15 cellular contexts compared by ENCODE assay signal in genomic region chr11:2664886-2665746, GRCh38.
"Had no signal": no experiment of that assay in that cellular context is flagged by ENCODE, and none has a peak within 500 bp of the region (broad histone marks: within the 10 kb centered on the region; RNA-seq: fewer than 3 reads in every experiment).

No MANE protein-coding gene starts in this region.

- H3K27me3 ChIP-seq: neutrophil had no signal

- H3K4me1 ChIP-seq: lower lobe of right lung, psoas muscle had no signal

- H3K36me3 ChIP-seq: thoracic aorta had no signal

- H3K27ac ChIP-seq: lower lobe of right lung, neutrophil, psoas muscle, thoracic aorta had no signal

- H3K27me3 Mint-ChIP-seq: naive B cell; stimulated activated naive CD8-positive, alpha-beta T cell treated with anti-CD3 and anti-CD28 coated beads, Interleukin-15, Interleukin-2, amounts not matched to agents 100 ng/mL and 50 ng/mL, for 24 hours had no signal

- H3K4me3 ChIP-seq: lower lobe of right lung, psoas muscle, thoracic aorta had no signal

- H3K4me3 Mint-ChIP-seq: naive B cell; stimulated activated naive CD8-positive, alpha-beta T cell treated with anti-CD3 and anti-CD28 coated beads, Interleukin-15, Interleukin-2, amounts not matched to agents 100 ng/mL and 50 ng/mL, for 24 hours; T-helper 2 cell treated with Interferon-gamma antibody and Interleukin-4, amounts not matched to agents 5 μg/mL and 100 μg/mL, for 36 hours had no signal

- DNase-seq: activated CD4-positive, alpha-beta T cell treated with anti-CD3 and anti-CD28 coated beads, Interleukin-2, amount 50 U/mL, for 48 hours; activated CD8-positive, alpha-beta memory T cell treated with anti-CD3 and anti-CD28 coated beads, Interleukin-2, amount 50 U/mL, for 48 hours; activated naive CD4-positive, alpha-beta T cell treated with Interleukin-2 at 50 U/mL for 16 hours; cortex of kidney; effector CD8-positive, alpha-beta T cell; hippocampal formation; lower lobe of right lung; naive B cell; psoas muscle; stimulated activated CD4-positive, alpha-beta T cell treated with anti-CD3 and anti-CD28 coated beads, Interleukin-2, amount 100 ng/mL, for 48 hours had no signal

- ATAC-seq: activated CD4-positive, CD25-positive, alpha-beta regulatory T cell treated with anti-CD3 and anti-CD28 coated beads, Interleukin-2, amount 50 U/mL, for 24 hours; lower lobe of right lung; psoas muscle had no signal

- H3K9me3 ChIP-seq: neutrophil had no signal

- H3K27ac Mint-ChIP-seq: naive B cell; stimulated activated naive CD8-positive, alpha-beta T cell treated with anti-CD3 and anti-CD28 coated beads, Interleukin-15, Interleukin-2, amounts not matched to agents 100 ng/mL and 50 ng/mL, for 24 hours; T-helper 2 cell treated with Interferon-gamma antibody and Interleukin-4, amounts not matched to agents 5 μg/mL and 100 μg/mL, for 36 hours had no signal
